9 cellular contexts compared by ENCODE assay signal in genomic region chr19:51702103-51702753, GRCh38. TPM values are rescaled to one million over a fixed set of nuclear protein-coding genes. Genes with fewer than 3 reads are reported as not detected.
DNase-seq lines count a peak whose midpoint lies in the region; ATAC-seq, FAIRE-seq and TF ChIP-seq lines count a peak whose summit lies in the region.
"Had no signal": no experiment of that assay in that cellular context is flagged by ENCODE, and none has a peak within 500 bp of the region (broad histone marks: within the 10 kb centered on the region; RNA-seq: fewer than 3 reads in every experiment).

No MANE protein-coding gene starts in this region.

- H3K4me1 Mint-ChIP-seq in effector memory CD8-positive, alpha-beta T cell (ENCODE audit: low read depth in 2 of 2), result peaks cover 28 to 29% of the 10 kb centered on the region in 2 donors

- peaks cover 22% of the 10 kb centered on the region for H3K36me3 ChIP-seq in GM23248 (ENCODE audit: low read depth)

- WGBS in GM23248 (ENCODE audit: low coverage in 1 of 2, low lambda C conversion rate in 2 of 2, missing lambda C conversion rate in 2 of 2), 2 experiments, result 52 to 54% methylated on average over 24 to 27 of the region's 27 CpGs

- peak overlapping the region; percentile 86 to 89 for H3K4me3 Mint-ChIP-seq in effector memory CD8-positive, alpha-beta T cell

- H3K27me3 Mint-ChIP-seq in effector memory CD8-positive, alpha-beta T cell, result peaks cover 0 to 9% of the 10 kb centered on the region in 2 donors

- peak; percentile 84 for DNase-seq in GM23248
- DNase-seq in activated CD4-positive, alpha-beta T cell treated with anti-CD3 and anti-CD28 coated beads for 48 hours, result peak; percentile 79
- peak; percentile 18 to 37 (median 20) for DNase-seq in effector memory CD8-positive, alpha-beta T cell
- peak; percentile 47 for DNase-seq in medulla oblongata (ENCODE audit: extremely low spot score)
- peak; percentile 64 for DNase-seq in stimulated activated naive CD8-positive, alpha-beta T cell treated with anti-CD3 and anti-CD28 coated beads, Interleukin-15, Interleukin-2, amounts not matched to agents 100 U/mL and 50 U/mL, for 24 hours
- DNase-seq in D721Med (ENCODE audit: insufficient read length, low spot score), result no peak
- DNase-seq in NCI-H446 (lab: John Stamatoyannopoulos, UW), result no peak

- peaks cover 63% of the 10 kb centered on the region for H3F3A ChIP-seq in GM23248 (ENCODE audit: insufficient read depth)

- H3K27ac ChIP-seq in GM23248, result no peak overlapping the region

- no peak overlapping the region for H3K9ac ChIP-seq in GM23248

- H3K27ac Mint-ChIP-seq in effector memory CD8-positive, alpha-beta T cell, result peak overlapping the region in 1 of 2 donors; percentile 92

- 0 out of 2 replicates have a peak, but pooled peaks cover 7% of the 10 kb centered on the region for H3K4me1 ChIP-seq in GM23248 (ENCODE audit: insufficient read depth)

- in situ Hi-C loops in GM23248 (cut with MboI), result no loop called here

- no peak for ATAC-seq in effector memory CD8-positive, alpha-beta T cell (replicated peaks)
- ATAC-seq in stimulated activated naive CD8-positive, alpha-beta T cell treated with anti-CD3 and anti-CD28 coated beads, Interleukin-15, Interleukin-2, amounts not matched to agents 100 U/mL and 50 U/mL, for 24 hours, result no peak
- ATAC-seq in GM19463 (IDR thresholded peaks at IDR 0.05; ENCODE audit: unreplicated experiment), result no peak

- H3K27me3 ChIP-seq in GM23248 (replicated peaks; ENCODE audit: insufficient read depth), result no peaks in the 10 kb centered on the region

- no peak for FAIRE-seq in D721Med (lab: Jason Lieb, UNC)

- no peak for TF ChIP-seq CTCF in D721Med (IDR thresholded peaks at IDR 0.05; ENCODE audit: insufficient read depth, missing control alignments)

- H3K9me2 ChIP-seq in GM23248 (ENCODE audit: insufficient read depth), result no peaks in the 10 kb centered on the region

- no peaks in the 10 kb centered on the region; the same call in 1 of the 2 replicates for H4K20me1 ChIP-seq in GM23248 (ENCODE audit: insufficient read depth)

- H3K9me3 ChIP-seq in GM23248 (ENCODE audit: low read depth), result no peaks in the 10 kb centered on the region

- H2AFZ ChIP-seq in GM23248, result no peak overlapping the region

- H3K4me3 ChIP-seq in GM23248, result no peak overlapping the region

- H3K4me2 ChIP-seq in GM23248 (ENCODE audit: unreplicated experiment), result no peak overlapping the region

- H3K9me3 Mint-ChIP-seq in effector memory CD8-positive, alpha-beta T cell, result no peaks in the 10 kb centered on the region

- peaks cover 33% of the 10 kb centered on the region for H3K79me2 ChIP-seq in GM23248 (ENCODE audit: insufficient read depth)

- H3K36me3 Mint-ChIP-seq in effector memory CD8-positive, alpha-beta T cell (ENCODE audit: insufficient read depth), result peaks cover 16% of the 10 kb centered on the region

RNA-seq across cellular contexts. Expression of gene SPACA6, which starts 9.1 kb away (rescaled TPM):
- total RNA-seq in GM23248 (2014; rRNA removed; shearing (Covaris generic)), result 2.1 and 8.0 TPM in 2 replicates
- polyA plus RNA-seq in GM23248 (2016; fragmentation: Nextera tagmentation; extraction: Ambion mirVana), result 5.6 and 7.7 TPM in 2 replicates

RNA-seq across cellular contexts. Expression of gene HAS1, which starts 21.6 kb away (rescaled TPM):
- 0.43 and 1.1 TPM in 2 replicates for total RNA-seq in GM23248 (2014; rRNA removed; shearing (Covaris generic))
- polyA plus RNA-seq in GM23248 (2016; fragmentation: Nextera tagmentation; extraction: Ambion mirVana), result 0.29 TPM in 1 of 2 replicates, not detected in the other
- total RNA-seq: kidney epithelial cell had no signal

RNA-seq across cellular contexts. Expression of gene FPR1, which starts 49.5 kb away (rescaled TPM):
- total RNA-seq in GM23248 (2014; rRNA removed; shearing (Covaris generic)), result 0.13 TPM in 1 of 2 replicates, not detected in the other
- not detected in 2 replicates for polyA plus RNA-seq in GM23248 (2016; fragmentation: Nextera tagmentation; extraction: Ambion mirVana)
- total RNA-seq: kidney epithelial cell had no signal

RNA-seq across cellular contexts. Expression of gene SIGLEC14, which starts 55.6 kb away (rescaled TPM):
- not detected in 2 replicates for total RNA-seq in GM23248 (2014; rRNA removed; shearing (Covaris generic))
- not detected in 2 replicates for polyA plus RNA-seq in GM23248 (2016; fragmentation: Nextera tagmentation; extraction: Ambion mirVana)
- total RNA-seq: kidney epithelial cell had no signal

RNA-seq across cellular contexts. Expression of gene FPR2, which starts 58.8 kb away (rescaled TPM):
- not detected in 2 replicates for total RNA-seq in GM23248 (2014; rRNA removed; shearing (Covaris generic))
- polyA plus RNA-seq in GM23248 (2016; fragmentation: Nextera tagmentation; extraction: Ambion mirVana), result not detected in 2 replicates
- total RNA-seq: kidney epithelial cell had no signal

Comparison
In these comparisons a context has a peak if more than half of its experiments do, and no peak if none do; other contexts are left out.
1. DNase-seq: peak in GM23248 (single experiment), activated CD4-positive, alpha-beta T cell treated with anti-CD3 and anti-CD28 coated beads for 48 hours (single experiment), effector memory CD8-positive, alpha-beta T cell (3 of 3), medulla oblongata (single experiment) and stimulated activated naive CD8-positive, alpha-beta T cell treated with anti-CD3 and anti-CD28 coated beads, Interleukin-15, Interleukin-2, amounts not matched to agents 100 U/mL and 50 U/mL, for 24 hours (single experiment); none in D721Med (single experiment) and NCI-H446 (0 of 2).